Comparison of ENCODE assay signal across 1 cellular context in the genomic region with DNA sequence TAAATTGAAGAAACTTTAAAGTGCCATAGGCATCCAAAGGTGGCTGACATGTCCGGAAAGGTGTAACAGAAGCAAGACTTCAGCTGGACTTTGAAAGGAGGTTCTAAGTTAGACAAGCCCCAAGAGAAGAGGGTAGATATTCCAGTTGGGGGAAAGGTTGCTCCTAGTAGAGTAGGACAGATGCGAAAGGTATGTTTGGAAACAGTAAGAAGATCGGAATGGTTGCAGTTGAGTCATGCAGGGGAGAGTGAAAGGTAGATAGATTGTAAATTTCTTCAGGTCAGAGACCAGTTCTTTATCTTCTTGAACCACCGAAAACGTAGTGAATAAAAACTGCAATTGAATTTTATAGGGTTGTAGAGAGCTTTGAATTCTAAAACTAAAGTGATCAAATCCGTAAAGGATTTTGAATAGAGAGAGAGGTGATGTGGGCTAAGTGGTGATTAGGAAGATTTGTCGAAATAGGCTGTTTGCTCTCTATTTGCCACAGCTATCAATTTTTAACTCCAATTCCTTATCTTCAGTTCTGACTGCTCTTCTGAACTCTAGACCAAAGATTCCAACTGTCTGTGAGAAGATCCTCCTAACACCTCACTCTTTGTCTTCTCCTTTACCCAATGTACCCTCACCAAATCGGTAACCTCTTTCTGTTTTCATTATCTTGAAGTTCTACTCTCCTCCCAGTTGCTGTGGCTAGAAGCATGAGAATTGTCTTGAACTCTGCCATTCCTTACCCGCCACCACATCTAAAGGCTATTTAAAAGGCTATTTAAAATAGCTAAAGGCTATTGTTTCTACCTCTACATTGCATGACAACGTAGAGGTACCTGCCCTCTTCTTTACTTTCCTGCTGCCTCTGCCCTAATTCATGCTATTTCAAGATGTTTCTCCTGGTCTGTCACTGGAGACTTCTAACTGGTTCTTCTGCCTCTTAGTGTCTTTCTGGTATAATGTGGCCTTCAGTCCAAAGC.
TF ChIP-seq lines count a peak whose summit lies in the region.

No MANE protein-coding gene starts in this region.

TF ChIP-seq in HepG2, 621 proteins besides CTCF, POLR2A, EP300 and RAD21:
- TF ChIP-seq SOX13 (IDR thresholded peaks at IDR 0.05): no peak
- TF ChIP-seq SOX13 (CRISPR knock-in tag; conservative IDR thresholded peaks at IDR 0.05 in 1 of 2, IDR thresholded peaks at IDR 0.05 in 1 of 2): peak in 1 of 2 experiments; percentile 40; a peak in 1 of 4 replicates
- TF ChIP-seq YEATS4 (CRISPR knock-in tag; IDR thresholded peaks at IDR 0.05; ENCODE audit: borderline replicate concordance): no peak
- no peak for TF ChIP-seq ISL2 (CRISPR knock-in tag; IDR thresholded peaks at IDR 0.05)
- peak; percentile 84 for TF ChIP-seq HNF4A (CRISPR knock-in tag; IDR thresholded peaks at IDR 0.05)
- no peak for TF ChIP-seq RFX3 (CRISPR knock-in tag; IDR thresholded peaks at IDR 0.05)
- TF ChIP-seq, protein P1, sequence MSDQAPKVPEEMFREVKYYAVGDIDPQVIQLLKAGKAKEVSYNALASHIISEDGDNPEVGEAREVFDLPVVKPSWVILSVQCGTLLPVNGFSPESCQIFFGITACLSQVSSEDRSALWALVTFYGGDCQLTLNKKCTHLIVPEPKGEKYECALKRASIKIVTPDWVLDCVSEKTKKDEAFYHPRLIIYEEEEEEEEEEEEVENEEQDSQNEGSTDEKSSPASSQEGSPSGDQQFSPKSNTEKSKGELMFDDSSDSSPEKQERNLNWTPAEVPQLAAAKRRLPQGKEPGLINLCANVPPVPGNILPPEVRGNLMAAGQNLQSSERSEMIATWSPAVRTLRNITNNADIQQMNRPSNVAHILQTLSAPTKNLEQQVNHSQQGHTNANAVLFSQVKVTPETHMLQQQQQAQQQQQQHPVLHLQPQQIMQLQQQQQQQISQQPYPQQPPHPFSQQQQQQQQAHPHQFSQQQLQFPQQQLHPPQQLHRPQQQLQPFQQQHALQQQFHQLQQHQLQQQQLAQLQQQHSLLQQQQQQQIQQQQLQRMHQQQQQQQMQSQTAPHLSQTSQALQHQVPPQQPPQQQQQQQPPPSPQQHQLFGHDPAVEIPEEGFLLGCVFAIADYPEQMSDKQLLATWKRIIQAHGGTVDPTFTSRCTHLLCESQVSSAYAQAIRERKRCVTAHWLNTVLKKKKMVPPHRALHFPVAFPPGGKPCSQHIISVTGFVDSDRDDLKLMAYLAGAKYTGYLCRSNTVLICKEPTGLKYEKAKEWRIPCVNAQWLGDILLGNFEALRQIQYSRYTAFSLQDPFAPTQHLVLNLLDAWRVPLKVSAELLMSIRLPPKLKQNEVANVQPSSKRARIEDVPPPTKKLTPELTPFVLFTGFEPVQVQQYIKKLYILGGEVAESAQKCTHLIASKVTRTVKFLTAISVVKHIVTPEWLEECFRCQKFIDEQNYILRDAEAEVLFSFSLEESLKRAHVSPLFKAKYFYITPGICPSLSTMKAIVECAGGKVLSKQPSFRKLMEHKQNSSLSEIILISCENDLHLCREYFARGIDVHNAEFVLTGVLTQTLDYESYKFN (CRISPR knock-in tag; conservative IDR thresholded peaks at IDR 0.05): 0 out of 2 replicates have a peak, but pooled peaks have one; percentile 16
- no peak for TF ChIP-seq MAFK (conservative IDR thresholded peaks at IDR 0.05 in 1 of 2, IDR thresholded peaks at IDR 0.05 in 1 of 2; ENCODE audit: low read length in 2 of 2)
- TF ChIP-seq ZNF564 (CRISPR knock-in tag; IDR thresholded peaks at IDR 0.05): no peak
- TF ChIP-seq, protein P2, sequence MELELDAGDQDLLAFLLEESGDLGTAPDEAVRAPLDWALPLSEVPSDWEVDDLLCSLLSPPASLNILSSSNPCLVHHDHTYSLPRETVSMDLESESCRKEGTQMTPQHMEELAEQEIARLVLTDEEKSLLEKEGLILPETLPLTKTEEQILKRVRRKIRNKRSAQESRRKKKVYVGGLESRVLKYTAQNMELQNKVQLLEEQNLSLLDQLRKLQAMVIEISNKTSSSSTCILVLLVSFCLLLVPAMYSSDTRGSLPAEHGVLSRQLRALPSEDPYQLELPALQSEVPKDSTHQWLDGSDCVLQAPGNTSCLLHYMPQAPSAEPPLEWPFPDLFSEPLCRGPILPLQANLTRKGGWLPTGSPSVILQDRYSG (CRISPR knock-in tag; IDR thresholded peaks at IDR 0.05): no peak
- no peak for TF ChIP-seq JDP2 (CRISPR knock-in tag; IDR thresholded peaks at IDR 0.05; ENCODE audit: borderline replicate concordance)
- TF ChIP-seq FOSL2 (CRISPR knock-in tag; IDR thresholded peaks at IDR 0.05): peak; percentile 17; the same call in 1 of the 2 replicates
- TF ChIP-seq, protein P3, sequence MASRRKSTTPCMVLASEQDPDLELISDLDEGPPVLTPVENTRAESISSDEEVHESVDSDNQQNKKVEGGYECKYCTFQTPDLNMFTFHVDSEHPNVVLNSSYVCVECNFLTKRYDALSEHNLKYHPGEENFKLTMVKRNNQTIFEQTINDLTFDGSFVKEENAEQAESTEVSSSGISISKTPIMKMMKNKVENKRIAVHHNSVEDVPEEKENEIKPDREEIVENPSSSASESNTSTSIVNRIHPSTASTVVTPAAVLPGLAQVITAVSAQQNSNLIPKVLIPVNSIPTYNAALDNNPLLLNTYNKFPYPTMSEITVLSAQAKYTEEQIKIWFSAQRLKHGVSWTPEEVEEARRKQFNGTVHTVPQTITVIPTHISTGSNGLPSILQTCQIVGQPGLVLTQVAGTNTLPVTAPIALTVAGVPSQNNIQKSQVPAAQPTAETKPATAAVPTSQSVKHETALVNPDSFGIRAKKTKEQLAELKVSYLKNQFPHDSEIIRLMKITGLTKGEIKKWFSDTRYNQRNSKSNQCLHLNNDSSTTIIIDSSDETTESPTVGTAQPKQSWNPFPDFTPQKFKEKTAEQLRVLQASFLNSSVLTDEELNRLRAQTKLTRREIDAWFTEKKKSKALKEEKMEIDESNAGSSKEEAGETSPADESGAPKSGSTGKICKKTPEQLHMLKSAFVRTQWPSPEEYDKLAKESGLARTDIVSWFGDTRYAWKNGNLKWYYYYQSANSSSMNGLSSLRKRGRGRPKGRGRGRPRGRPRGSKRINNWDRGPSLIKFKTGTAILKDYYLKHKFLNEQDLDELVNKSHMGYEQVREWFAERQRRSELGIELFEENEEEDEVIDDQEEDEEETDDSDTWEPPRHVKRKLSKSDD (CRISPR knock-in tag; IDR thresholded peaks at IDR 0.05; ENCODE audit: low read depth): no peak
- TF ChIP-seq, protein P4, sequence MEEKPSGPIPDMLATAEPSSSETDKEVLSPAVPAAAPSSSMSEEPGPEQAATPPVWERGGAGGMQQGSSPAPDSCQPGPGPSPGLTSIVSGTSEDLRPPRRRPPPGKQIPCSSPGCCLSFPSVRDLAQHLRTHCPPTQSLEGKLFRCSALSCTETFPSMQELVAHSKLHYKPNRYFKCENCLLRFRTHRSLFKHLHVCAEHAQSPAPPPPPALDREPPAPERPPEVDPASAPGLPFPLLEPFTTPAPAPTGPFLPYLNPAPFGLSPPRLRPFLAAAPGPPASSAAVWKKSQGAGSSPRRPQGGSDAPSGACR (CRISPR knock-in tag; IDR thresholded peaks at IDR 0.05): no peak
- TF ChIP-seq SOX6 (IDR thresholded peaks at IDR 0.05): no peak
- peak; percentile 42; the same call in 1 of the 2 replicates for TF ChIP-seq SOX6 (CRISPR knock-in tag; IDR thresholded peaks at IDR 0.05)
- TF ChIP-seq HNF4G (IDR thresholded peaks at IDR 0.05; ENCODE audit: borderline replicate concordance, low read depth, low read length): 0 out of 2 replicates have a peak, but pooled peaks have one; percentile 12
- no peak for TF ChIP-seq HNF4G (CRISPR knock-in tag; IDR thresholded peaks at IDR 0.05; ENCODE audit: borderline replicate concordance, low read depth)
TF ChIP-seq in HepG2: peak in this region for 6.
